Comparison of ENCODE assay signal across 27 cellular contexts in the genomic region with DNA sequence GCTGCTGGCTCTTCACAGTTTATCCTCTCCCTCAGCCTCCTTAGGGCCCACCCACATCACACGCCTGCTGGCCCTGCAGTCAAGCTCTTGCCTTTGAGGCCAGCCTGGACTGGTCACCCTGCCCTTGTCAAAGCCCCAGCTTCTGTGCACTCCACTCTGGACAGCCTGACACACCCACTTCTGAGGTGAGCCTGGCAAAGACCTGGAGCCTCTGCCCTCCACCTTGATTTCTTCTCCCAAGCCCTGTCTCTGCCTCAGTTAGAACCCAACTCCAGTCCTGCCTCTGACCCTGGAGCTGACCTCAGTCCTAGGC.
"Had no signal": no experiment of that assay in that cellular context is flagged by ENCODE, and none has a peak within 500 bp of the region (broad histone marks: within the 10 kb centered on the region; RNA-seq: fewer than 3 reads in every experiment).

No MANE protein-coding gene starts in this region.

- ATAC-seq: heart left ventricle; left lung; lower lobe of right lung; pancreas; sciatic nerve; stimulated activated memory B cell treated with anti-CD40 and anti-IgM and Interleukin-4, amounts not matched to agents 10 μg/mL and 1 μg/mL and 100 μg/mL, for 72 hours had no signal

- H3K9me3 ChIP-seq: adrenal gland, colonic mucosa, heart left ventricle, left lung, lower lobe of right lung, pancreas, prostate gland, tibial nerve had no signal

- H3K4me3 ChIP-seq: adrenal gland, cardiac muscle cell, colonic mucosa, heart left ventricle, left lung, lower lobe of right lung, pancreas, prostate gland, skin epidermis, tibial nerve had no signal

- DNase-seq: activated CD4-positive, alpha-beta memory T cell treated with anti-CD3 and anti-CD28 coated beads, Interleukin-2, amount 10 ng/mL, durations not matched to agents 7 days and 5 days; activated CD4-positive, alpha-beta T cell treated with anti-CD3 and anti-CD28 coated beads for 48 hours; activated CD4-positive, CD25-positive, alpha-beta regulatory T cell; activated CD8-positive, alpha-beta memory T cell treated with anti-CD3 and anti-CD28 coated beads, Interleukin-2, amount 50 U/mL, for 48 hours; activated naive CD4-positive, alpha-beta T cell; activated naive CD8-positive, alpha-beta T cell treated with anti-CD3 and anti-CD28 coated beads for 36 hours; activated T-cell treated with anti-CD3 and anti-CD28 coated beads, Interleukin-2, amount 50 U/mL, for 48 hours; cerebellar nuclear complex; colonic mucosa; effector CD8-positive, alpha-beta T cell; erythroblast; hypothalamus; kidney glomerular epithelial cell; lower lobe of right lung; retina; stimulated activated CD4-positive, alpha-beta T cell treated with anti-CD3 and anti-CD28 coated beads, Interleukin-4, amount 100 ng/mL, for 24 hours; T-helper 1 cell had no signal

- H3K27ac ChIP-seq: adrenal gland, cardiac muscle cell, colonic mucosa, heart left ventricle, left lung, lower lobe of right lung, pancreas, prostate gland, skin epidermis, tibial nerve had no signal

- H3K36me3 ChIP-seq: adrenal gland, cardiac muscle cell, colonic mucosa, heart left ventricle, left lung, lower lobe of right lung, pancreas, prostate gland, tibial nerve had no signal

- H3K4me1 ChIP-seq: adrenal gland had no signal

- H3K27me3 ChIP-seq: adrenal gland, cardiac muscle cell, colonic mucosa, heart left ventricle, left lung, pancreas, tibial nerve had no signal
